Comparison of ENCODE assay signal across 1 cellular context in genomic region chr3:155189478-155189877, GRCh38.
TF ChIP-seq lines count a peak whose summit lies in the region.

No MANE protein-coding gene starts in this region.

TF ChIP-seq in GM12878, 131 proteins besides CTCF, POLR2A, EP300 and RAD21:
- TF ChIP-seq CEBPZ (IDR thresholded peaks at IDR 0.05; ENCODE audit: low read depth, low read length) = no peak
- no peak for TF ChIP-seq CUX1 (IDR thresholded peaks at IDR 0.05; ENCODE audit: insufficient replicate concordance, low read depth, low read length)
- TF ChIP-seq TCF12 (IDR thresholded peaks at IDR 0.05; ENCODE audit: low read depth, low read length) = no peak
- no peak for TF ChIP-seq ZBED1 (IDR thresholded peaks at IDR 0.05; ENCODE audit: borderline replicate concordance)
- no peak for TF ChIP-seq CHD1 (IDR thresholded peaks at IDR 0.05; ENCODE audit: low read depth, low read length)
- TF ChIP-seq SUZ12 (IDR thresholded peaks at IDR 0.05; ENCODE audit: unreplicated experiment) = no peak
- no peak for TF ChIP-seq ETV6 (conservative IDR thresholded peaks at IDR 0.05 in 1 of 2, IDR thresholded peaks at IDR 0.05 in 1 of 2; ENCODE audit: borderline replicate concordance in 1 of 2, low read depth in 1 of 2)
TF ChIP-seq in GM12878: peak in this region for 0.
